ENCODE assay signal across 11 cellular contexts in the genomic region with DNA sequence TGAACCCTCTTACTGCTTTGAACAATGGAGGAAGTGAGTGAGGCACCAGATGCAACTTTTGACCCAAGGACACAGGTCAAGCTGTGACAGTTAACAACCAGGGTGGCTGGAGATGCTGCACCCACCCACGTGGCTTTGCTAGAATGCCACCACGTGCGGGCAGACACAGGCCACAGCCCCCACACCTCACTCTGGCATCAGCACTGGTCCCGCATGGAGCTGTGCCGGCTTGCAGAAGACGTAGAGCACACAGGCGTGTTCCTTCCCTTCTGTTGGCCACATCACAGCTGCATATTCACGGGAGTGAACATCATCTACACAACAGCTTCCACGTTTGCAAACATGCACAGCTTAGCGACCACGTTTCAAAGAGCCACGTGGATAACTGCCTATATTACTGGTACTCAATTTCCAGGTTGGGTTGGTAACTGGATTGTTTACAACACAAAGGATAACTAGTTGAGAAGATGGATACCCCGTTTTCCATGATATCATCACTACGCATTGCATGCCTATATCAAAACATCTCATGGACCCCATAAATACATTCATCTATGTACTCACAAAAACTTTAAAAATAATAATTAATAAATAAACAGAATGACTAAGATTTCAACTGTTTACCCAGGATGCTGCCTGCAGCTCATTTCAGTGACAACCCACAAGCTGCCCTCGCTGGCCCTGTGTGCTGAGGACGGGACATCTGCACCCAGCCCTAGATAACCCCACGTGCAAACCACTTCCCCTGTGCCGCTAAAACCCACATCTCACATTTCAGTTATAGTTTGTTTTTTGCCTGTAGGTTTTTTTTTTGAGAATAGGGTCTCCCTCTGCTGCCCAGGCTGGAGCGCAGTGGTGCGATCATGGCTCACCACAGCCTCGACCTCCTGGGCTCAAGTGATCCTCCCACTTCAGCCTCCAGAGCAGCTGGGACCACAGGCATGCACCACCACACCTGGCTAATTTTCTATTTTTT.
A peak's percentile ranks its signal among the peaks of the same experiment; 100 is the strongest.
DNase-seq lines count a peak whose midpoint lies in the region; ATAC-seq, FAIRE-seq and TF ChIP-seq lines count a peak whose summit lies in the region.
"Had no signal": no experiment of that assay in that cellular context is flagged by ENCODE, and none has a peak within 500 bp of the region (broad histone marks: within the 10 kb centered on the region; RNA-seq: fewer than 3 reads in every experiment).

No MANE protein-coding gene starts in this region.

- peak overlapping the region in 1 of 4 donors; percentile 24 for H3K4me3 ChIP-seq in Peyer's patch
- H3K4me3 ChIP-seq in neuronal stem cell (ENCODE audit: low read length in 2 of 2): peak overlapping the region in 1 of 2 donors; percentile 5

- in situ Hi-C loops in GM13977 (cut with MboI; ENCODE audit: low pct_unique_long_range_greater_than_20kb, low sequenced_read_pairs, unreplicated experiment): no loop called here

- H3K27ac Mint-ChIP-seq in activated naive CD8-positive, alpha-beta T cell treated with anti-CD3 and anti-CD28 coated beads, Interleukin-2, amount 50 U/mL, for 24 hours: peak overlapping the region; percentile 68
- peak overlapping the region in 1 of 3 experiments; percentile 45; a peak in 1 of 7 replicates for H3K27ac Mint-ChIP-seq in H9

- DNase-seq in GM18507 (ENCODE audit: extremely low spot score, insufficient read length, low read depth): no peak
- peak; percentile 68 to 85 (median 76) for DNase-seq in Peyer's patch
- peak; percentile 35 for DNase-seq in activated naive CD8-positive, alpha-beta T cell treated with anti-CD3 and anti-CD28 coated beads, Interleukin-2, amount 50 U/mL, for 24 hours
- no peak for DNase-seq in neuronal stem cell (ENCODE audit: low spot score)
- no peak for DNase-seq in GM13977 (ENCODE audit: low spot score)
- no peak for DNase-seq in hypothalamus (lab: John Stamatoyannopoulos, UW)
- DNase-seq in C1 segment of cervical spinal cord (lab: John Stamatoyannopoulos, UW): no peak
- DNase-seq in H9: no peak
- DNase-seq: NCI-H2171 had no signal

- peaks cover 94% of the 10 kb centered on the region for H3K4me1 Mint-ChIP-seq in activated naive CD8-positive, alpha-beta T cell treated with anti-CD3 and anti-CD28 coated beads, Interleukin-2, amount 50 U/mL, for 24 hours
- peaks cover 50 to 59% of the 10 kb centered on the region in 2 experiments for H3K4me1 Mint-ChIP-seq in H9

- H3K27me3 ChIP-seq in Peyer's patch (no peaks in the 10 kb centered on the region), neuronal stem cell (ENCODE audit: control insufficient read depth in 3 of 3, insufficient read depth in 3 of 3, low read depth in 1 of 3, low read length in 3 of 3) (no peaks in the 10 kb centered on the region), H9 (ENCODE audit: insufficient read depth, low read length) (no peaks in the 10 kb centered on the region)

- no peak overlapping the region for H3K9ac ChIP-seq in neuronal stem cell (ENCODE audit: low read depth, low read length, poor library complexity)
- H3K9ac ChIP-seq in H9 (ENCODE audit: extremely low read depth, insufficient read length, low read length): no peak overlapping the region

- H2BK5ac ChIP-seq in neuronal stem cell (ENCODE audit: low read length) (no peak overlapping the region), H9 (ENCODE audit: insufficient read length, low read length) (no peak overlapping the region)

- H2BK15ac ChIP-seq in neuronal stem cell (ENCODE audit: low read length): no peak overlapping the region
- no peak overlapping the region for H2BK15ac ChIP-seq in H9 (ENCODE audit: low read depth, low read length)

- peaks cover 34% of the 10 kb centered on the region for H3K36me3 Mint-ChIP-seq in activated naive CD8-positive, alpha-beta T cell treated with anti-CD3 and anti-CD28 coated beads, Interleukin-2, amount 50 U/mL, for 24 hours (ENCODE audit: low read depth)
- H3K36me3 Mint-ChIP-seq in H9 (ENCODE audit: insufficient read depth in 1 of 3, low read depth in 3 of 3): no peaks in the 10 kb centered on the region

- H3K4me1 ChIP-seq in Peyer's patch (peaks cover 10 to 91% (median 49%) of the 10 kb centered on the region in 4 donors), neuronal stem cell (ENCODE audit: control insufficient read depth in 2 of 2, insufficient read depth in 1 of 2, low read depth in 1 of 2, low read length in 2 of 2) (peaks cover 8 to 25% of the 10 kb centered on the region in 2 donors), H9 (ENCODE audit: insufficient read depth, low read length) (peaks cover 19% of the 10 kb centered on the region)

- H3K9me3 Mint-ChIP-seq in activated naive CD8-positive, alpha-beta T cell treated with anti-CD3 and anti-CD28 coated beads, Interleukin-2, amount 50 U/mL, for 24 hours: no peaks in the 10 kb centered on the region
- no peaks in the 10 kb centered on the region for H3K9me3 Mint-ChIP-seq in H9

- no peaks in the 10 kb centered on the region for H3K27me3 Mint-ChIP-seq in activated naive CD8-positive, alpha-beta T cell treated with anti-CD3 and anti-CD28 coated beads, Interleukin-2, amount 50 U/mL, for 24 hours
- H3K27me3 Mint-ChIP-seq in H9 (ENCODE audit: low read depth): no peaks in the 10 kb centered on the region
- H3K27me3 Mint-ChIP-seq: progenitor cell of endocrine pancreas had no signal

- H4K91ac ChIP-seq in neuronal stem cell (ENCODE audit: low read depth, low read length, poor library complexity): no peak overlapping the region
- no peak overlapping the region for H4K91ac ChIP-seq in H9 (ENCODE audit: insufficient read length, low read depth, low read length)

- H3K4me3 Mint-ChIP-seq in activated naive CD8-positive, alpha-beta T cell treated with anti-CD3 and anti-CD28 coated beads, Interleukin-2, amount 50 U/mL, for 24 hours: peak overlapping the region; percentile 25
- no peak overlapping the region for H3K4me3 Mint-ChIP-seq in H9

- H4K8ac ChIP-seq in neuronal stem cell (ENCODE audit: low read depth, low read length) (no peak overlapping the region), H9 (replicated peaks; ENCODE audit: insufficient read length, low read depth, low read length) (no peak overlapping the region)

- H4K5ac ChIP-seq in H9 (ENCODE audit: insufficient read length, low read depth, low read length): no peak overlapping the region

- H3K56ac ChIP-seq in H9 (ENCODE audit: insufficient read length, low read depth, low read length): no peak overlapping the region

- H3K36me3 ChIP-seq in Peyer's patch: no peaks in the 10 kb centered on the region
- H3K36me3 ChIP-seq in neuronal stem cell (replicated peaks in 1 of 2; ENCODE audit: control insufficient read depth in 2 of 2, insufficient read depth in 2 of 2, low read length in 2 of 2): peaks cover 3 to 44% of the 10 kb centered on the region in 2 donors

- H3K79me1 ChIP-seq in neuronal stem cell (ENCODE audit: low read depth, low read length) (peaks cover 26% of the 10 kb centered on the region), H9 (ENCODE audit: insufficient read depth, low read depth, low read length, poor library complexity, severe bottlenecking) (peaks cover 3% of the 10 kb centered on the region)

- no peak overlapping the region for H3K23ac ChIP-seq in neuronal stem cell (ENCODE audit: low read depth, low read length, poor library complexity)
- no peak overlapping the region for H3K23ac ChIP-seq in H9 (ENCODE audit: insufficient read length, low read depth, low read length)

- H3K4me2 ChIP-seq in neuronal stem cell (ENCODE audit: insufficient read depth, low read length, poor library complexity, severe bottlenecking) (no peak overlapping the region), H9 (ENCODE audit: insufficient read depth, insufficient read length, low read length) (no peak overlapping the region)

- TF ChIP-seq CTCF in Peyer's patch (IDR thresholded peaks at IDR 0.05) (no peak), GM13977 (IDR thresholded peaks at IDR 0.05; ENCODE audit: extremely low read depth, insufficient read depth, missing control alignments) (no peak), H9 (conservative IDR thresholded peaks at IDR 0.05) (no peak)

- H2BK120ac ChIP-seq in neuronal stem cell (ENCODE audit: low read depth, low read length) (no peak overlapping the region), H9 (ENCODE audit: low read depth, low read length, poor library complexity, severe bottlenecking) (no peak overlapping the region)

- WGBS in neuronal stem cell (ENCODE audit: extremely low coverage in 2 of 2, insufficient read length in 2 of 2, insufficient replicate concordance in 1 of 2), 2 donors: no CpG with 5 or more reads among the region's 21 CpGs
- WGBS in H9 (ENCODE audit: extremely low coverage, insufficient read length, low lambda C conversion rate): no CpG with 5 or more reads among the region's 21 CpGs

- TF ChIP-seq POLR2A in Peyer's patch (IDR thresholded peaks at IDR 0.05): no peak

- peak overlapping the region; percentile 55 for H3K18ac ChIP-seq in neuronal stem cell (ENCODE audit: low read length)
- H3K18ac ChIP-seq in H9 (ENCODE audit: insufficient read length, low read depth, low read length): no peak overlapping the region

- H3K9me3 ChIP-seq in Peyer's patch: no peaks in the 10 kb centered on the region
- no peaks in the 10 kb centered on the region for H3K9me3 ChIP-seq in neuronal stem cell (replicated peaks in 1 of 2; ENCODE audit: control insufficient read depth in 2 of 2, insufficient read depth in 1 of 2, low read depth in 1 of 2, low read length in 2 of 2)
- H3K9me3 ChIP-seq in H9 (ENCODE audit: control insufficient read depth, low read depth, low read length): no peaks in the 10 kb centered on the region

- no peaks in the 10 kb centered on the region for H3K23me2 ChIP-seq in H9 (ENCODE audit: insufficient read length, low read depth, low read length, poor library complexity, severe bottlenecking)

- H3K79me2 ChIP-seq in H9 (ENCODE audit: insufficient read depth, low read length): peaks cover 73% of the 10 kb centered on the region

- FAIRE-seq in GM18507 (lab: Jason Lieb, UNC): peak; percentile 60
- FAIRE-seq: TTC549 had no signal

- H2BK20ac ChIP-seq in H9 (ENCODE audit: low read depth, low read length, poor library complexity, severe bottlenecking): no peak overlapping the region

- H3K4ac ChIP-seq in neuronal stem cell (ENCODE audit: low read length) (no peak overlapping the region), H9 (ENCODE audit: low read depth, low read length) (no peak overlapping the region)

- H3T11ph ChIP-seq in H9 (ENCODE audit: low read length): no peak overlapping the region

- peak overlapping the region in 3 of 4 donors; percentile 26 to 62 (median 38) for H3K27ac ChIP-seq in Peyer's patch
- no peak overlapping the region for H3K27ac ChIP-seq in neuronal stem cell (replicated peaks; ENCODE audit: low read length)
- H3K27ac ChIP-seq in H9 (ENCODE audit: insufficient read length, low read depth, low read length): no peak overlapping the region

- H2BK12ac ChIP-seq in neuronal stem cell (ENCODE audit: low read length): no peak overlapping the region
- H2BK12ac ChIP-seq in H9 (ENCODE audit: insufficient read length, low read depth, low read length): no peak overlapping the region

- H2AFZ ChIP-seq in neuronal stem cell (ENCODE audit: low read length): no peak overlapping the region
- H2AFZ ChIP-seq in H9 (ENCODE audit: low read length): no peak overlapping the region

- no peak overlapping the region for H2AK5ac ChIP-seq in neuronal stem cell (ENCODE audit: low read depth, low read length)
- H2AK5ac ChIP-seq in H9 (ENCODE audit: insufficient read length, low read length): no peak overlapping the region

- no peak for ATAC-seq in activated naive CD8-positive, alpha-beta T cell treated with anti-CD3 and anti-CD28 coated beads, Interleukin-2, amount 50 U/mL, for 24 hours

- H3K14ac ChIP-seq in neuronal stem cell (ENCODE audit: low read length) (no peak overlapping the region), H9 (ENCODE audit: insufficient read depth, low read length) (no peak overlapping the region)

- H4K20me1 ChIP-seq in H9 (ENCODE audit: control insufficient read depth, insufficient read depth, insufficient read length): peaks cover 2% of the 10 kb centered on the region

Comparison
In these comparisons a context has a peak if more than half of its experiments do, and no peak if none do; other contexts are left out.
1. DNase-seq: peak in Peyer's patch (3 of 3) and activated naive CD8-positive, alpha-beta T cell treated with anti-CD3 and anti-CD28 coated beads, Interleukin-2, amount 50 U/mL, for 24 hours (single experiment); none in GM18507 (single experiment), neuronal stem cell (single experiment), GM13977 (single experiment), hypothalamus (0 of 51), C1 segment of cervical spinal cord (0 of 14) and H9 (single experiment).
2. H3K27ac ChIP-seq: peak in Peyer's patch (3 of 4); none in neuronal stem cell (single experiment) and H9 (single experiment).